Comparison of ENCODE assay signal across 1 cellular context in the genomic region with DNA sequence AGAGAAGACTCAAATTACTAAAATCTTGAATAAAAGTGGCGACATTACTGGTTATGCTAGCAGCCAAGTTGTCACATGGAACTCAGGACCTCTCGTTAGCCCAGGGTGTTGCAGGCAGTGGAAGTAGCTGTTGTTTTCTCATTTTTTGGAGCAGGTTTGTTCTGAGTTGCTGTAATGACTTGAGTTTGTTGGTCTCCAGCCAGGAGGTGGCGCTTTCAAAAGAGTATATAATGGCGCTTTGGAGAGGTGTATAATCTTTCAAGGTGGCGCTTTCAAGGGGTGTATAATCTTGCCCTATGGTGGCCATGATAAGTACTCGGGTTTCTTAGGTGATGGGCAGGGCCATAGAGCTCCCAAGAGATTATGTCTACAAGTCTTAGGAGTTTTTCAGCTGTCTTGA.
TF ChIP-seq lines count a peak whose summit lies in the region.

No MANE protein-coding gene starts in this region.

TF ChIP-seq in K562, 482 proteins besides CTCF, POLR2A, EP300 and RAD21 (continued from another document and continues in another):
- TF ChIP-seq ZBTB34 (CRISPR knock-in tag; IDR thresholded peaks at IDR 0.05) (no peak), RB1 (IDR thresholded peaks at IDR 0.05; ENCODE audit: low read depth) (no peak), BCL6 (CRISPR knock-in tag; IDR thresholded peaks at IDR 0.05) (no peak), ARID3B (CRISPR knock-in tag; IDR thresholded peaks at IDR 0.05; ENCODE audit: borderline replicate concordance) (no peak), HIVEP1 (CRISPR knock-in tag; IDR thresholded peaks at IDR 0.05) (no peak), TCF7L2 (IDR thresholded peaks at IDR 0.05; ENCODE audit: low read depth, low read length) (no peak), ZNF347 (CRISPR knock-in tag; IDR thresholded peaks at IDR 0.05; ENCODE audit: low read depth) (no peak), POLR2AphosphoS5 (IDR thresholded peaks at IDR 0.05; ENCODE audit: control insufficient read depth, insufficient read depth, low read depth, low read length) (0 out of 2 replicates have a peak, but pooled peaks have one; percentile 23), ZNF395 (CRISPR knock-in tag; IDR thresholded peaks at IDR 0.05) (no peak), PML (IDR thresholded peaks at IDR 0.05; ENCODE audit: low read length) (no peak), HDAC1 (IDR thresholded peaks at IDR 0.05) (no peak), ARID1B (IDR thresholded peaks at IDR 0.05) (0 out of 2 replicates have a peak, but pooled peaks have one; percentile 14), YY1 (IDR thresholded peaks at IDR 0.05; ENCODE audit: borderline replicate concordance in 1 of 3, control insufficient read depth in 1 of 3, extremely low read depth in 1 of 3, insufficient read depth in 3 of 3, insufficient read length in 1 of 3, insufficient replicate concordance in 2 of 3, low read depth in 1 of 3, low read length in 2 of 3) (peak in 1 of 3 experiments; percentile 83), MCM2 (IDR thresholded peaks at IDR 0.05; ENCODE audit: low read depth) (no peak), ZNF785 (CRISPR knock-in tag; IDR thresholded peaks at IDR 0.05) (no peak), ESRRB (CRISPR knock-in tag; IDR thresholded peaks at IDR 0.05; ENCODE audit: borderline replicate concordance) (no peak), CBFA2T3 (IDR thresholded peaks at IDR 0.05) (peak; percentile 45; the same call in 1 of the 2 replicates), FOSL1 (tag; conservative IDR thresholded peaks at IDR 0.05) (0 out of 2 replicates have a peak, but pooled peaks have one; percentile 19), JUND (IDR thresholded peaks at IDR 0.05; ENCODE audit: borderline replicate concordance, low read depth, low read length) (no peak), JUND (tag; IDR thresholded peaks at IDR 0.05; ENCODE audit: borderline replicate concordance, low read depth, low read length) (no peak), MCM3 (IDR thresholded peaks at IDR 0.05) (no peak), BHLHE40 (IDR thresholded peaks at IDR 0.05; ENCODE audit: low read length) (no peak), DPF2 (IDR thresholded peaks at IDR 0.05) (0 out of 2 replicates have a peak, but pooled peaks have one; percentile 14), TEAD2 (tag; IDR thresholded peaks at IDR 0.05) (no peak), POLR2B (IDR thresholded peaks at IDR 0.05; ENCODE audit: low read depth, partially characterized antibody) (no peak), FOXP1 (CRISPR knock-in tag; IDR thresholded peaks at IDR 0.05) (no peak), ZNF436 (CRISPR knock-in tag; IDR thresholded peaks at IDR 0.05) (no peak), SOX6 (IDR thresholded peaks at IDR 0.05) (no peak)
- TF ChIP-seq, protein P1, sequence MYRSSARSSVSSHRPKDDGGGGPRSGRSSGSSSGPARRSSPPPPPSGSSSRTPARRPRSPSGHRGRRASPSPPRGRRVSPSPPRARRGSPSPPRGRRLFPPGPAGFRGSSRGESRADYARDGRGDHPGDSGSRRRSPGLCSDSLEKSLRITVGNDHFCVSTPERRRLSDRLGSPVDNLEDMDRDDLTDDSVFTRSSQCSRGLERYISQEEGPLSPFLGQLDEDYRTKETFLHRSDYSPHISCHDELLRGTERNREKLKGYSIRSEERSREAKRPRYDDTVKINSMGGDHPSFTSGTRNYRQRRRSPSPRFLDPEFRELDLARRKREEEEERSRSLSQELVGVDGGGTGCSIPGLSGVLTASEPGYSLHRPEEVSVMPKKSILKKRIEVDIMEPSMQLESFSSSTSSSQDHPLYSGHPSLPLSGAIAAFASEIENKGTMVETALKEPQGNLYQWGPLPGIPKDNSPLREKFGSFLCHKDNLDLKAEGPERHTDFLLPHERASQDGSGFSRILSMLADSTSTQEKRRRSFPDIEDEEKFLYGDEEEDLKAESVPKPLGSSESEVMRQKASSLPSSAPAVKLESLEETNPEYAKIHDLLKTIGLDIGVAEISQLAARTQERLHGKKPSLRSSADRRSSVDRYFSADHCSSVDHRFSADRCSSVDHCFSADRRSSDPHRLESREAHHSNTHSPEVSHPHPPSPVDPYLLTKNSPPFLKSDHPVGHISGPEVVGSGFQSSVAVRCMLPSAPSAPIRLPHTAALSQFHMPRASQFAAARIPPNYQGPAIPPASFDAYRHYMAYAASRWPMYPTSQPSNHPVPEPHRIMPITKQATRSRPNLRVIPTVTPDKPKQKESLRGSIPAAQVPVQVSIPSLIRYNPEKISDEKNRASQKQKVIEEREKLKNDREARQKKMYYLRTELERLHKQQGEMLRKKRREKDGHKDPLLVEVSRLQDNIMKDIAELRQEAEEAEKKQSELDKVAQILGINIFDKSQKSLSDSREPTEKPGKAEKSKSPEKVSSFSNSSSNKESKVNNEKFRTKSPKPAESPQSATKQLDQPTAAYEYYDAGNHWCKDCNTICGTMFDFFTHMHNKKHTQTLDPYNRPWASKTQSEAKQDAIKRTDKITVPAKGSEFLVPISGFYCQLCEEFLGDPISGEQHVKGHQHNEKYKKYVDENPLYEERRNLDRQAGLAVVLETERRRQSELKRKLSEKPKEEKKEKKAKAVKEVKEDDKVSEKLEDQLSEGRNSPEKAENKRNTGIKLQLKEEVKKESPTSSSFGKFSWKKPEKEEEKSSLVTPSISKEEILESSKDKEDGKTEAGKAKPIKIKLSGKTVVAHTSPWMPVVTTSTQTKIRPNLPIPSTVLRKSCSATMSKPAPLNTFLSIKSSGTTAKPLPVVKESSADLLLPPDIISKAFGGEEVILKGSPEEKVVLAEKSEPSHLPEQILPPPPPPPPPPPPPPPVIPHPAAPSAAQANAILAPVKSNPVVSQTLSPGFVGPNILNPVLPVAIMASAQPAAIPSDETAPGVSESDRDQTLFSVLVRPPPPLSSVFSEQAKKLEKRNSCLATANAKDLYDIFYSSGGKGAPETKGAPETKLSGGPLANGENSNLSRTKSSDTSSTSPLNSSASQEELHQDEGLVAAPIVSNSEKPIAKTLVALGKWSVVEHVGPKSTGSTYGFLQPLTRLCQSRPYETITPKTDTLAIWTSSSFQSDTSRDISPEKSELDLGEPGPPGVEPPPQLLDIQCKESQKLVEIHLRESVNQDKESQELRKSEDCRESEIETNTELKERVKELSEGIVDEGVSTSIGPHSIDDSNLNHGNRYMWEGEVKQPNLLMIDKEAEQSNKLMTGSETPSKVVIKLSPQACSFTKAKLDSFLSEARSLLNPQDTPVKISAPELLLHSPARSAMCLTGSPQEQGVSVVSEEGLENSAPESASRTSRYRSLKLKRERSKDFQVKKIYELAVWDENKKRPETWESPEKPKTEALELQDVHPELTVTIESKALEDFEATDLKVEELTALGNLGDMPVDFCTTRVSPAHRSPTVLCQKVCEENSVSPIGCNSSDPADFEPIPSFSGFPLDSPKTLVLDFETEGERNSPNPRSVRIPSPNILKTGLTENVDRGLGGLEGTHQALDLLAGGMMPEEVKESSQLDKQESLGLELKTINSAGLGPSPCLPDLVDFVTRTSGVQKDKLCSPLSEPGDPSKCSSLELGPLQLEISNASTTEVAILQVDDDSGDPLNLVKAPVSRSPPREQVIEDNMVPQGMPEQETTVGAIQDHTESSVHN (IDR thresholded peaks at IDR 0.05; ENCODE audit: borderline replicate concordance in 1 of 2, low read depth in 1 of 2): no peak
- TF ChIP-seq, protein P2, sequence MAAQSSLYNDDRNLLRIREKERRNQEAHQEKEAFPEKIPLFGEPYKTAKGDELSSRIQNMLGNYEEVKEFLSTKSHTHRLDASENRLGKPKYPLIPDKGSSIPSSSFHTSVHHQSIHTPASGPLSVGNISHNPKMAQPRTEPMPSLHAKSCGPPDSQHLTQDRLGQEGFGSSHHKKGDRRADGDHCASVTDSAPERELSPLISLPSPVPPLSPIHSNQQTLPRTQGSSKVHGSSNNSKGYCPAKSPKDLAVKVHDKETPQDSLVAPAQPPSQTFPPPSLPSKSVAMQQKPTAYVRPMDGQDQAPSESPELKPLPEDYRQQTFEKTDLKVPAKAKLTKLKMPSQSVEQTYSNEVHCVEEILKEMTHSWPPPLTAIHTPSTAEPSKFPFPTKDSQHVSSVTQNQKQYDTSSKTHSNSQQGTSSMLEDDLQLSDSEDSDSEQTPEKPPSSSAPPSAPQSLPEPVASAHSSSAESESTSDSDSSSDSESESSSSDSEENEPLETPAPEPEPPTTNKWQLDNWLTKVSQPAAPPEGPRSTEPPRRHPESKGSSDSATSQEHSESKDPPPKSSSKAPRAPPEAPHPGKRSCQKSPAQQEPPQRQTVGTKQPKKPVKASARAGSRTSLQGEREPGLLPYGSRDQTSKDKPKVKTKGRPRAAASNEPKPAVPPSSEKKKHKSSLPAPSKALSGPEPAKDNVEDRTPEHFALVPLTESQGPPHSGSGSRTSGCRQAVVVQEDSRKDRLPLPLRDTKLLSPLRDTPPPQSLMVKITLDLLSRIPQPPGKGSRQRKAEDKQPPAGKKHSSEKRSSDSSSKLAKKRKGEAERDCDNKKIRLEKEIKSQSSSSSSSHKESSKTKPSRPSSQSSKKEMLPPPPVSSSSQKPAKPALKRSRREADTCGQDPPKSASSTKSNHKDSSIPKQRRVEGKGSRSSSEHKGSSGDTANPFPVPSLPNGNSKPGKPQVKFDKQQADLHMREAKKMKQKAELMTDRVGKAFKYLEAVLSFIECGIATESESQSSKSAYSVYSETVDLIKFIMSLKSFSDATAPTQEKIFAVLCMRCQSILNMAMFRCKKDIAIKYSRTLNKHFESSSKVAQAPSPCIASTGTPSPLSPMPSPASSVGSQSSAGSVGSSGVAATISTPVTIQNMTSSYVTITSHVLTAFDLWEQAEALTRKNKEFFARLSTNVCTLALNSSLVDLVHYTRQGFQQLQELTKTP (IDR thresholded peaks at IDR 0.05; ENCODE audit: low read depth in 1 of 2, partially characterized antibody in 2 of 2): no peak
- TF ChIP-seq, protein P3, sequence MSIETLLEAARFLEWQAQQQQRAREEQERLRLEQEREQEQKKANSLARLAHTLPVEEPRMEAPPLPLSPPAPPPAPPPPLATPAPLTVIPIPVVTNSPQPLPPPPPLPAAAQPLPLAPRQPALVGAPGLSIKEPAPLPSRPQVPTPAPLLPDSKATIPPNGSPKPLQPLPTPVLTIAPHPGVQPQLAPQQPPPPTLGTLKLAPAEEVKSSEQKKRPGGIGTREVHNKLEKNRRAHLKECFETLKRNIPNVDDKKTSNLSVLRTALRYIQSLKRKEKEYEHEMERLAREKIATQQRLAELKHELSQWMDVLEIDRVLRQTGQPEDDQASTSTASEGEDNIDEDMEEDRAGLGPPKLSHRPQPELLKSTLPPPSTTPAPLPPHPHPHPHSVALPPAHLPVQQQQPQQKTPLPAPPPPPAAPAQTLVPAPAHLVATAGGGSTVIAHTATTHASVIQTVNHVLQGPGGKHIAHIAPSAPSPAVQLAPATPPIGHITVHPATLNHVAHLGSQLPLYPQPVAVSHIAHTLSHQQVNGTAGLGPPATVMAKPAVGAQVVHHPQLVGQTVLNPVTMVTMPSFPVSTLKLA (conservative IDR thresholded peaks at IDR 0.05): 0 out of 4 replicates have a peak, but pooled peaks of 1 of the 2 experiments have one; percentile 17
- TF ChIP-seq, protein P4, sequence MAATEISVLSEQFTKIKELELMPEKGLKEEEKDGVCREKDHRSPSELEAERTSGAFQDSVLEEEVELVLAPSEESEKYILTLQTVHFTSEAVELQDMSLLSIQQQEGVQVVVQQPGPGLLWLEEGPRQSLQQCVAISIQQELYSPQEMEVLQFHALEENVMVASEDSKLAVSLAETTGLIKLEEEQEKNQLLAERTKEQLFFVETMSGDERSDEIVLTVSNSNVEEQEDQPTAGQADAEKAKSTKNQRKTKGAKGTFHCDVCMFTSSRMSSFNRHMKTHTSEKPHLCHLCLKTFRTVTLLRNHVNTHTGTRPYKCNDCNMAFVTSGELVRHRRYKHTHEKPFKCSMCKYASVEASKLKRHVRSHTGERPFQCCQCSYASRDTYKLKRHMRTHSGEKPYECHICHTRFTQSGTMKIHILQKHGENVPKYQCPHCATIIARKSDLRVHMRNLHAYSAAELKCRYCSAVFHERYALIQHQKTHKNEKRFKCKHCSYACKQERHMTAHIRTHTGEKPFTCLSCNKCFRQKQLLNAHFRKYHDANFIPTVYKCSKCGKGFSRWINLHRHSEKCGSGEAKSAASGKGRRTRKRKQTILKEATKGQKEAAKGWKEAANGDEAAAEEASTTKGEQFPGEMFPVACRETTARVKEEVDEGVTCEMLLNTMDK (IDR thresholded peaks at IDR 0.05; ENCODE audit: borderline replicate concordance, insufficient read depth, low read depth, low read length, poor library complexity, severe bottlenecking): peak; percentile 54
- TF ChIP-seq, protein P5, sequence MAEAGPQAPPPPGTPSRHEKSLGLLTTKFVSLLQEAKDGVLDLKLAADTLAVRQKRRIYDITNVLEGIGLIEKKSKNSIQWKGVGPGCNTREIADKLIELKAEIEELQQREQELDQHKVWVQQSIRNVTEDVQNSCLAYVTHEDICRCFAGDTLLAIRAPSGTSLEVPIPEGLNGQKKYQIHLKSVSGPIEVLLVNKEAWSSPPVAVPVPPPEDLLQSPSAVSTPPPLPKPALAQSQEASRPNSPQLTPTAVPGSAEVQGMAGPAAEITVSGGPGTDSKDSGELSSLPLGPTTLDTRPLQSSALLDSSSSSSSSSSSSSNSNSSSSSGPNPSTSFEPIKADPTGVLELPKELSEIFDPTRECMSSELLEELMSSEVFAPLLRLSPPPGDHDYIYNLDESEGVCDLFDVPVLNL (CRISPR knock-in tag; IDR thresholded peaks at IDR 0.05; ENCODE audit: low read depth): no peak
